In the genomic region with DNA sequence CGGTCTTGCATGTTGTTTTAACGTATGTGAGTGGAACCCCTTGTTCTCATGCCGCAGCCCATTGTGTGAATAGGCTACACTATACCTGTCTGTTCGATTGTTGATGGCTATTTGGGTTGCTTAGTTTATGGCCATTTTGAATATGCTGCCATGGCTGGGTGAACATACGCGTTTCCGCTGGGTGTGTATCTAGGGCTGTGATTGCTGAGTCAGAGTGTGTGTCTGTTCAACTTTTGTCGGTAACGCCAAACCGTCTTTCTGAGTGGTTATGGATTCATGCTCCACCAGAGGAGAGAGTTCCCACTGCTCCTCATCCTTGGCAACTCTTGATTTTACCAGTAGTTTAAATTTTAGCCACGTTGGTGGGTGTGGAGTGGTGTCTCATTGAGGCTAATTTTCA, we compare ENCODE assay signal across 11 cellular contexts.
"Had no signal": no experiment of that assay in that cellular context is flagged by ENCODE, and none has a peak within 500 bp of the region (broad histone marks: within the 10 kb centered on the region; RNA-seq: fewer than 3 reads in every experiment).

No MANE protein-coding gene starts in this region.

- H3K27me3 ChIP-seq: adrenal gland had no signal

- H3K27ac ChIP-seq: neutrophil had no signal

- ATAC-seq: naive thymus-derived CD8-positive, alpha-beta T cell; T-helper 17 cell had no signal

- H3K4me3 ChIP-seq: adrenal gland had no signal

- H3K36me3 Mint-ChIP-seq: naive thymus-derived CD8-positive, alpha-beta T cell had no signal

- H3K9me3 Mint-ChIP-seq: activated B cell treated with CpG ODN at 0.5 μM for 24 hours; naive thymus-derived CD8-positive, alpha-beta T cell had no signal

- H3K9me3 ChIP-seq: adrenal gland, neutrophil had no signal

- H3K4me1 ChIP-seq: adrenal gland had no signal

- H3K27ac Mint-ChIP-seq: activated B cell treated with CpG ODN at 0.5 μM for 24 hours, T-helper 17 cell had no signal

- H3K36me3 ChIP-seq: adrenal gland, neutrophil had no signal

- H3K4me3 Mint-ChIP-seq: activated B cell treated with CpG ODN at 0.5 μM for 24 hours, T-helper 17 cell had no signal

- DNase-seq: activated B cell treated with CpG ODN at 0.5 μM for 24 hours; activated naive CD4-positive, alpha-beta T cell treated with Interleukin-2 at 50 U/mL for 16 hours; central memory CD4-positive, alpha-beta T cell; cortex of kidney; naive thymus-derived CD8-positive, alpha-beta T cell; posterior cingulate gyrus; stimulated activated CD4-positive, alpha-beta T cell treated with anti-CD3 and anti-CD28 coated beads, Interleukin-12 subunit alpha, Interleukin-12 subunit beta, amount 100 ng/mL, for 4 hours; stimulated activated naive CD4-positive, alpha-beta T cell; T-helper 17 cell had no signal
